21 cellular contexts compared by ENCODE assay signal in the genomic region with DNA sequence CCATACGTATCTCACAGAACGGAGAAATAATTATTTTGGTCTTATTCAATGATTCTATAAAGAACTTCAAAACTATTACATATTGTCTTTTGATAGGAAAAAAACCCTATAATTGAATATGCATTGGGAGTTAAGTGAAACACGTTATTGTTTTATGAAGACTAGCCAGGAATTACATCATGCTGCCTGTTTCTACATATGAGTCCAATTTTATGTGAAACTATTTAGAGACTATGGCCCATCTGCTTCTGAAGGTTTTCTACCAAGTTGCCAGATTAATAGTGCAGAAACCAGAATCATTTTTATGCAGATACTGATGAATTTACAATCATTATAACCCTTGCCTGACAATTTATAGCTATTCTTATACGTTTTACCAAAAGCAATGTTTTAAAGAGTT.
"Had no signal": no experiment of that assay in that cellular context is flagged by ENCODE, and none has a peak within 500 bp of the region (broad histone marks: within the 10 kb centered on the region; RNA-seq: fewer than 3 reads in every experiment).

No MANE protein-coding gene starts in this region.

- H3K27ac ChIP-seq: esophagus squamous epithelium, gastrocnemius medialis, heart right ventricle, left ventricle myocardium inferior, sigmoid colon, spleen, thyroid gland had no signal

- H3K27me3 Mint-ChIP-seq: activated CD4-positive, alpha-beta T cell treated with anti-CD3 and anti-CD28 coated beads for 36 hours; effector memory CD8-positive, alpha-beta T cell; stimulated activated naive B cell treated with anti-CD40 and anti-IgM and Interleukin-4, amounts not matched to agents 10 μg/mL and 1 μg/mL and 100 μg/mL, for 72 hours had no signal

- H3K27me3 ChIP-seq: esophagus squamous epithelium, gastrocnemius medialis, heart right ventricle, sigmoid colon, spleen, thyroid gland had no signal

- H3K36me3 Mint-ChIP-seq: activated naive CD4-positive, alpha-beta T cell treated with anti-CD3 and anti-CD28 coated beads, Interleukin-2, amount 50 U/mL, for 72 hours; immature natural killer cell; stimulated activated naive B cell treated with anti-CD40 and anti-IgM and Interleukin-4, amounts not matched to agents 10 μg/mL and 1 μg/mL and 100 μg/mL, for 72 hours had no signal

- H3K27ac Mint-ChIP-seq: activated CD4-positive, alpha-beta T cell treated with anti-CD3 and anti-CD28 coated beads for 36 hours; activated naive CD4-positive, alpha-beta T cell treated with anti-CD3 and anti-CD28 coated beads, Interleukin-2, amount 50 U/mL, for 72 hours; effector memory CD8-positive, alpha-beta T cell; immature natural killer cell; nephron progenitor cell; stimulated activated naive B cell treated with anti-CD40 and anti-IgM and Interleukin-4, amounts not matched to agents 10 μg/mL and 1 μg/mL and 100 μg/mL, for 72 hours had no signal

- ATAC-seq: activated CD4-positive, alpha-beta T cell treated with anti-CD3 and anti-CD28 coated beads for 36 hours; activated naive CD4-positive, alpha-beta T cell treated with anti-CD3 and anti-CD28 coated beads, Interleukin-2, amount 50 U/mL, for 72 hours; effector memory CD8-positive, alpha-beta T cell; gastrocnemius medialis; heart right ventricle; stimulated activated naive B cell treated with anti-CD40 and anti-IgM and Interleukin-4, amounts not matched to agents 10 μg/mL and 1 μg/mL and 100 μg/mL, for 72 hours had no signal

- H3K4me3 ChIP-seq: esophagus squamous epithelium, gastrocnemius medialis, heart right ventricle, left ventricle myocardium inferior, sigmoid colon, spleen, thyroid gland had no signal

- H3K4me1 Mint-ChIP-seq: activated CD4-positive, alpha-beta T cell treated with anti-CD3 and anti-CD28 coated beads for 36 hours; immature natural killer cell; nephron progenitor cell; stimulated activated naive B cell treated with anti-CD40 and anti-IgM and Interleukin-4, amounts not matched to agents 10 μg/mL and 1 μg/mL and 100 μg/mL, for 72 hours had no signal

- H3K9me3 ChIP-seq: esophagus squamous epithelium, gastrocnemius medialis, heart right ventricle, left ventricle myocardium inferior, sigmoid colon, thyroid gland had no signal

- H3K36me3 ChIP-seq: esophagus squamous epithelium, gastrocnemius medialis, heart right ventricle, left ventricle myocardium inferior, sigmoid colon, spleen, thyroid gland had no signal

- DNase-seq: activated CD4-positive, alpha-beta T cell treated with anti-CD3 and anti-CD28 coated beads for 36 hours; activated CD4-positive, alpha-beta T cell treated with anti-CD3 and anti-CD28 coated beads, Interleukin-2, amount 50 U/mL, for 48 hours; activated gamma-delta T cell treated with Interleukin-2 at 50 U/mL for 16 hours; effector memory CD8-positive, alpha-beta T cell; esophagus squamous epithelium; gastrocnemius medialis; heart right ventricle; immature natural killer cell; kidney glomerular epithelial cell; left ventricle myocardium inferior; mammary epithelial cell; midbrain; nephron progenitor cell; nucleus accumbens; posterior cingulate gyrus; sigmoid colon; spleen; stimulated activated CD4-positive, alpha-beta T cell treated with anti-CD3 and anti-CD28 coated beads, Interleukin-4, amount 100 ng/mL, for 4 hours; stimulated activated naive B cell treated with anti-CD40 and anti-IgM and Interleukin-4, amounts not matched to agents 10 μg/mL and 1 μg/mL and 100 μg/mL, for 72 hours; thyroid gland had no signal

- H3K4me1 ChIP-seq: esophagus squamous epithelium, heart right ventricle, left ventricle myocardium inferior, spleen, thyroid gland had no signal

- H3K4me3 Mint-ChIP-seq: activated CD4-positive, alpha-beta T cell treated with anti-CD3 and anti-CD28 coated beads for 36 hours; effector memory CD8-positive, alpha-beta T cell; immature natural killer cell; nephron progenitor cell; stimulated activated naive B cell treated with anti-CD40 and anti-IgM and Interleukin-4, amounts not matched to agents 10 μg/mL and 1 μg/mL and 100 μg/mL, for 72 hours had no signal

- H3K9me3 Mint-ChIP-seq: effector memory CD8-positive, alpha-beta T cell; nephron progenitor cell had no signal
